Comparison of ENCODE assay signal across 8 cellular contexts in genomic region chr12:40105515-40106201, GRCh38. TPM values are rescaled to one million over a fixed set of nuclear protein-coding genes. Genes with fewer than 3 reads are reported as not detected.
DNase-seq lines count a peak whose midpoint lies in the region; ATAC-seq and TF ChIP-seq lines count a peak whose summit lies in the region.

Gene SLC2A13, minus strand, starts transcription at chr12:40106081. Its CDS starts 273 bp downstream, at chr12:40105808.

- POLR2A ChIA-PET in AG04449 (lab: Yijun Ruan, JAX), result interaction anchor here (0.5 to 0.9 kb wide), 3 partner anchors 94 to 738 kb away, joined by 3 to 5 read pairs (median 3); no protein-coding TSS in a partner anchor

- no peak for TF ChIP-seq RAD21 in liver (IDR thresholded peaks at IDR 0.05)

- H3K4me1 Mint-ChIP-seq in activated CD4-positive, alpha-beta T cell treated with anti-CD3 and anti-CD28 coated beads, Interleukin-2, amount 10 ng/mL, durations not matched to agents 24 days and 14 days, result peaks cover 31% of the 10 kb centered on the region

- no peaks in the 10 kb centered on the region for H3K9me3 ChIP-seq in liver (ENCODE audit: control insufficient read depth in 4 of 4, low read length in 3 of 4)

- CTCF ChIA-PET in AG04449 (lab: Yijun Ruan, JAX), result interaction anchor here (0.8 to 10.4 kb wide), 12 partner anchors 12 to 788 kb away, joined by 3 to 133 read pairs (median 4); partner anchors contain the start of gene ABCD2

- under 1% methylated on average over 97 of the region's 97 CpGs for WGBS in liver

- peak within 1 kb of the TSS; percentile 76 for H3K4me3 Mint-ChIP-seq in activated CD4-positive, alpha-beta T cell treated with anti-CD3 and anti-CD28 coated beads, Interleukin-2, amount 10 ng/mL, durations not matched to agents 24 days and 14 days

- H3K9me3 Mint-ChIP-seq in activated CD4-positive, alpha-beta T cell treated with anti-CD3 and anti-CD28 coated beads, Interleukin-2, amount 10 ng/mL, durations not matched to agents 24 days and 14 days, result no peaks in the 10 kb centered on the region

- intact Hi-C loops in activated CD4-positive, alpha-beta T cell treated with anti-CD3 and anti-CD28 coated beads, Interleukin-2, amount 10 ng/mL, durations not matched to agents 24 days and 14 days (cut with micrococcal nuclease), result loop anchor here (2.0 to 10.0 kb wide), 6 partner anchors 42 to 1201 kb away; partner anchors contain the start of genes CPNE8 and KIF21A

- peak; percentile 70 for ATAC-seq in GM18858 (IDR thresholded peaks at IDR 0.05; ENCODE audit: unreplicated experiment)
- peak; percentile 44 for ATAC-seq in HG03060 (IDR thresholded peaks at IDR 0.05; ENCODE audit: low read depth, unreplicated experiment)

- H3K36me3 Mint-ChIP-seq in activated CD4-positive, alpha-beta T cell treated with anti-CD3 and anti-CD28 coated beads, Interleukin-2, amount 10 ng/mL, durations not matched to agents 24 days and 14 days (ENCODE audit: low read depth), result no peaks in the 10 kb centered on the region

- H3K4me1 ChIP-seq in liver (ENCODE audit: control insufficient read depth in 4 of 4, insufficient read depth in 4 of 4, low read length in 3 of 4), result peaks cover 9 to 30% (median 24%) of the 10 kb centered on the region in 4 donors

- H3K27me3 ChIP-seq in liver (ENCODE audit: control insufficient read depth in 4 of 4, insufficient read depth in 4 of 4, low read length in 3 of 4), result no peaks in the 10 kb centered on the region

- H3K9ac ChIP-seq in liver (ENCODE audit: low read depth in 1 of 2, low read length in 2 of 2), result peak within 1 kb of the TSS in 1 of 2 donors; percentile 36

- peak within 1 kb of the TSS; percentile 83 for H3K4me3 ChIP-seq in AG04449 (ENCODE audit: low read depth, low read length)
- H3K4me3 ChIP-seq in liver (ENCODE audit: low read depth in 1 of 3, low read length in 3 of 3), result peak within 1 kb of the TSS; percentile 73 to 99 (median 84)

- H3K27me3 Mint-ChIP-seq in activated CD4-positive, alpha-beta T cell treated with anti-CD3 and anti-CD28 coated beads, Interleukin-2, amount 10 ng/mL, durations not matched to agents 24 days and 14 days, result peaks cover 36% of the 10 kb centered on the region

- TF ChIP-seq CTCF in AG04449 (IDR thresholded peaks at IDR 0.05; ENCODE audit: insufficient read depth, low read length, missing control alignments), result no peak
- TF ChIP-seq CTCF in liver (IDR thresholded peaks at IDR 0.05; ENCODE audit: low read depth, low read length, missing input control), result no peak

- H3K27ac ChIP-seq in liver (ENCODE audit: low read depth in 1 of 2, low read length in 2 of 2), result peak within 1 kb of the TSS; percentile 58 to 72

- DNase-seq in AG04449 (ENCODE audit: low read depth, low spot score) (no peak), NCI-H345 treated with DMSO at 0.1 percent for 48 hours (lab: John Stamatoyannopoulos, UW; ENCODE audit: unreplicated experiment) (peak; percentile 60), dedifferentiated amniotic fluid mesenchymal stem cell (ENCODE audit: extremely low spot score) (peak; percentile 52)
- DNase-seq in activated CD4-positive, alpha-beta T cell treated with anti-CD3 and anti-CD28 coated beads, Interleukin-2, amount 10 ng/mL, durations not matched to agents 24 days and 14 days, result peak; percentile 91
- DNase-seq in stimulated activated CD4-positive, alpha-beta T cell treated with anti-CD3 and anti-CD28 coated beads, Interleukin-4, amount 100 ng/mL, for 1 hour, result peak; percentile 75

- H3K36me3 ChIP-seq in liver (ENCODE audit: control insufficient read depth in 4 of 4, insufficient read depth in 3 of 4, low read depth in 1 of 4, low read length in 3 of 4), result no peaks in the 10 kb centered on the region

- H3K27ac Mint-ChIP-seq in activated CD4-positive, alpha-beta T cell treated with anti-CD3 and anti-CD28 coated beads, Interleukin-2, amount 10 ng/mL, durations not matched to agents 24 days and 14 days, result peak within 1 kb of the TSS; percentile 34

TF ChIP-seq in liver, 16 proteins besides CTCF, POLR2A, EP300 and RAD21:
- no peak for TF ChIP-seq TAF1 (conservative IDR thresholded peaks at IDR 0.05)
- TF ChIP-seq JUND (IDR thresholded peaks at IDR 0.05), result no peak
- TF ChIP-seq EGR1 (IDR thresholded peaks at IDR 0.05; ENCODE audit: low read depth in 2 of 2), result no peak
- TF ChIP-seq, protein P1, sequence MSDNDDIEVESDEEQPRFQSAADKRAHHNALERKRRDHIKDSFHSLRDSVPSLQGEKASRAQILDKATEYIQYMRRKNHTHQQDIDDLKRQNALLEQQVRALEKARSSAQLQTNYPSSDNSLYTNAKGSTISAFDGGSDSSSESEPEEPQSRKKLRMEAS (IDR thresholded peaks at IDR 0.05), result no peak
- TF ChIP-seq HNF4G (IDR thresholded peaks at IDR 0.05), result no peak

RNA-seq across cellular contexts. Expression of gene SLC2A13, which starts in this region (rescaled TPM):
- total RNA-seq in activated CD4-positive, alpha-beta T cell treated with anti-CD3 and anti-CD28 coated beads, Interleukin-2, amount 10 ng/mL, durations not matched to agents 24 days and 14 days, result 2.9 and 3.1 TPM in 2 replicates
- total RNA-seq in liver, result 10 to 100 TPM in 1 of 2 donors, 1 to 10 TPM in 1; 6.7 to 20.2 TPM
- polyA plus RNA-seq in liver, result 1 to 10 TPM; 1.9 to 7.1 TPM
